1 cellular context compared by ENCODE assay signal in genomic region chr19:2050991-2051770, GRCh38.
TF ChIP-seq lines count a peak whose summit lies in the region.

TSS of gene MKNK2 (minus strand) at chr19:2051244. CDS start at chr19:2050851, 393 bp downstream.

TF ChIP-seq in K562, 482 proteins besides CTCF, POLR2A, EP300 and RAD21 (continued from another document and continues in another):
- TF ChIP-seq RERE (CRISPR knock-in tag; IDR thresholded peaks at IDR 0.05; ENCODE audit: borderline replicate concordance) (no peak), ZNF609 (CRISPR knock-in tag; IDR thresholded peaks at IDR 0.05; ENCODE audit: borderline replicate concordance) (0 out of 2 replicates have a peak, but pooled peaks have one; percentile 21), NFE2 (IDR thresholded peaks at IDR 0.05; ENCODE audit: low read depth) (no peak), KLF10 (CRISPR knock-in tag; IDR thresholded peaks at IDR 0.05) (no peak), DEAF1 (CRISPR knock-in tag; IDR thresholded peaks at IDR 0.05) (no peak), ZNF778 (CRISPR knock-in tag; IDR thresholded peaks at IDR 0.05) (no peak), KLF13 (tag; IDR thresholded peaks at IDR 0.05; ENCODE audit: borderline replicate concordance, low read depth) (peak; percentile 76; the same call in 1 of the 2 replicates), AFF4 (CRISPR knock-in tag; IDR thresholded peaks at IDR 0.05) (peak; percentile 71), ATF2 (CRISPR knock-in tag; IDR thresholded peaks at IDR 0.05) (no peak), CREBBP (IDR thresholded peaks at IDR 0.05; ENCODE audit: low read depth, low read length) (no peak), CXXC5 (CRISPR knock-in tag; IDR thresholded peaks at IDR 0.05) (peak; percentile 83), RBM22 (IDR thresholded peaks at IDR 0.05; ENCODE audit: low read depth, low read length, poor library complexity, severe bottlenecking) (no peak), ZBTB43 (CRISPR knock-in tag; IDR thresholded peaks at IDR 0.05) (no peak), JUND (IDR thresholded peaks at IDR 0.05; ENCODE audit: borderline replicate concordance, low read depth, low read length) (peak; percentile 56; the same call in 1 of the 2 replicates), JUND (tag; IDR thresholded peaks at IDR 0.05; ENCODE audit: borderline replicate concordance, low read depth, low read length) (no peak; the same call in 2 of the 3 replicates), ZNF589 (CRISPR knock-in tag; IDR thresholded peaks at IDR 0.05; ENCODE audit: low read depth) (peak; percentile 56; the same call in 1 of the 2 replicates), POLR3A (IDR thresholded peaks at IDR 0.05; ENCODE audit: borderline replicate concordance, extremely low read depth, insufficient read depth, insufficient read length) (no peak), SREBF1 (IDR thresholded peaks at IDR 0.05; ENCODE audit: borderline replicate concordance, low read depth, low read length) (no peak), HINFP (tag; conservative IDR thresholded peaks at IDR 0.05; ENCODE audit: low read depth) (0 out of 2 replicates have a peak, but pooled peaks have one; percentile 27), GABPA (tag; conservative IDR thresholded peaks at IDR 0.05; ENCODE audit: low read depth) (0 out of 2 replicates have a peak, but pooled peaks have one; percentile 12), RBBP5 (IDR thresholded peaks at IDR 0.05; ENCODE audit: borderline replicate concordance, insufficient read depth, low read length, poor library complexity, severe bottlenecking) (no peak), TCF15 (CRISPR knock-in tag; IDR thresholded peaks at IDR 0.05) (no peak), RNF2 (IDR thresholded peaks at IDR 0.05) (no peak), HNRNPUL1 (IDR thresholded peaks at IDR 0.05; ENCODE audit: low read length) (no peak), NUFIP1 (IDR thresholded peaks at IDR 0.05; ENCODE audit: partially characterized antibody) (no peak), MAFG (tag; conservative IDR thresholded peaks at IDR 0.05) (no peak), KLF6 (CRISPR knock-in tag; IDR thresholded peaks at IDR 0.05; ENCODE audit: borderline replicate concordance) (no peak), ZNF511 (CRISPR knock-in tag; IDR thresholded peaks at IDR 0.05) (0 out of 2 replicates have a peak, but pooled peaks have one; percentile 49), ZNF121 (CRISPR knock-in tag; conservative IDR thresholded peaks at IDR 0.05) (peak; percentile 77), RNF219 (CRISPR knock-in tag; IDR thresholded peaks at IDR 0.05) (no peak; the same call in 1 of the 2 replicates)
